Comparison of ENCODE assay signal across 28 cellular contexts in genomic region chr17:68390888-68391545, GRCh38.
DNase-seq lines count a peak whose midpoint lies in the region; ATAC-seq and TF ChIP-seq lines count a peak whose summit lies in the region.
"Had no signal": no experiment of that assay in that cellular context is flagged by ENCODE, and none has a peak within 500 bp of the region (broad histone marks: within the 10 kb centered on the region; RNA-seq: fewer than 3 reads in every experiment).

No MANE protein-coding gene starts in this region.

- CTCF ChIA-PET in activated CD8-positive, alpha-beta memory T cell treated with anti-CD3 and anti-CD28 coated beads, Interleukin-2, amount 10 ng/mL, durations not matched to agents 7 days and 5 days (lab: Charles Lee) = interaction anchor here (0.8 kb wide), 1 partner anchor 104 kb away, joined by 3 read pairs; no protein-coding TSS in a partner anchor

- no peaks in the 10 kb centered on the region for H3K36me3 Mint-ChIP-seq in endodermal cell (ENCODE audit: low read depth)
- H3K36me3 Mint-ChIP-seq in activated CD8-positive, alpha-beta memory T cell treated with anti-CD3 and anti-CD28 coated beads, Interleukin-2, amount 10 ng/mL, durations not matched to agents 7 days and 5 days = peaks cover 24% of the 10 kb centered on the region
- H3K36me3 Mint-ChIP-seq: natural killer cell had no signal

- H3K27ac Mint-ChIP-seq in endodermal cell = no peak overlapping the region
- H3K27ac Mint-ChIP-seq in activated CD8-positive, alpha-beta memory T cell treated with anti-CD3 and anti-CD28 coated beads, Interleukin-2, amount 10 ng/mL, durations not matched to agents 7 days and 5 days = no peak overlapping the region
- H3K27ac Mint-ChIP-seq: activated CD4-positive, alpha-beta memory T cell treated with anti-CD3 and anti-CD28 coated beads, Interleukin-2, amount 10 ng/mL, durations not matched to agents 7 days and 5 days; activated T-cell treated with anti-CD3 and anti-CD28 coated beads, Interleukin-2, amount 50 U/mL, for 24 hours; natural killer cell had no signal

- no peaks in the 10 kb centered on the region for H3K27me3 Mint-ChIP-seq in endodermal cell (ENCODE audit: insufficient read depth)
- H3K27me3 Mint-ChIP-seq in activated CD8-positive, alpha-beta memory T cell treated with anti-CD3 and anti-CD28 coated beads, Interleukin-2, amount 10 ng/mL, durations not matched to agents 7 days and 5 days = no peaks in the 10 kb centered on the region
- H3K27me3 Mint-ChIP-seq: activated CD4-positive, alpha-beta memory T cell treated with anti-CD3 and anti-CD28 coated beads, Interleukin-2, amount 10 ng/mL, durations not matched to agents 7 days and 5 days; activated T-cell treated with anti-CD3 and anti-CD28 coated beads, Interleukin-2, amount 50 U/mL, for 24 hours had no signal

- no peaks in the 10 kb centered on the region for H3K4me1 Mint-ChIP-seq in endodermal cell
- H3K4me1 Mint-ChIP-seq in activated CD8-positive, alpha-beta memory T cell treated with anti-CD3 and anti-CD28 coated beads, Interleukin-2, amount 10 ng/mL, durations not matched to agents 7 days and 5 days = no peaks in the 10 kb centered on the region
- H3K4me1 Mint-ChIP-seq: activated CD4-positive, alpha-beta memory T cell treated with anti-CD3 and anti-CD28 coated beads, Interleukin-2, amount 10 ng/mL, durations not matched to agents 7 days and 5 days had no signal

- intact Hi-C loops in lower lobe of right lung (cut with DNase I) = no loop called here
- intact Hi-C loops in vagina (cut with DNase I) = no loop called here

- ATAC-seq in lower lobe of right lung = no peak
- ATAC-seq in activated CD8-positive, alpha-beta memory T cell treated with anti-CD3 and anti-CD28 coated beads, Interleukin-2, amount 10 ng/mL, durations not matched to agents 7 days and 5 days = no peak
- ATAC-seq in GM21529 (IDR thresholded peaks at IDR 0.05; ENCODE audit: unreplicated experiment) = no peak
- ATAC-seq: HCT116, left colon, natural killer cell, Right ventricle myocardium inferior had no signal

- peaks cover 6% of the 10 kb centered on the region for H3K9me3 Mint-ChIP-seq in endodermal cell
- H3K9me3 Mint-ChIP-seq in activated CD8-positive, alpha-beta memory T cell treated with anti-CD3 and anti-CD28 coated beads, Interleukin-2, amount 10 ng/mL, durations not matched to agents 7 days and 5 days (ENCODE audit: low read depth) = peaks cover 6% of the 10 kb centered on the region
- H3K9me3 Mint-ChIP-seq: activated CD4-positive, alpha-beta memory T cell treated with anti-CD3 and anti-CD28 coated beads, Interleukin-2, amount 10 ng/mL, durations not matched to agents 7 days and 5 days had no signal

- 82 to 89% methylated on average over 5 to 11 of the region's 11 CpGs for WGBS in endodermal cell (ENCODE audit: insufficient coverage in 1 of 2, insufficient read length in 1 of 2), 2 experiments

- H3K27me3 ChIP-seq in endodermal cell (ENCODE audit: control insufficient read depth, insufficient read depth, low read length, poor library complexity, severe bottlenecking) (no peaks in the 10 kb centered on the region), lower lobe of right lung (ENCODE audit: low read depth) (no peaks in the 10 kb centered on the region), vagina (no peaks in the 10 kb centered on the region)
- H3K27me3 ChIP-seq: BE2C, pancreas had no signal

- TF ChIP-seq CTCF in endodermal cell (conservative IDR thresholded peaks at IDR 0.05) (no peak), lower lobe of right lung (IDR thresholded peaks at IDR 0.05) (no peak), vagina (IDR thresholded peaks at IDR 0.05) (no peak)

- H3K4me3 Mint-ChIP-seq in endodermal cell = no peak overlapping the region
- no peak overlapping the region for H3K4me3 Mint-ChIP-seq in activated CD8-positive, alpha-beta memory T cell treated with anti-CD3 and anti-CD28 coated beads, Interleukin-2, amount 10 ng/mL, durations not matched to agents 7 days and 5 days
- H3K4me3 Mint-ChIP-seq: activated CD4-positive, alpha-beta memory T cell treated with anti-CD3 and anti-CD28 coated beads, Interleukin-2, amount 10 ng/mL, durations not matched to agents 7 days and 5 days; activated T-cell treated with anti-CD3 and anti-CD28 coated beads, Interleukin-2, amount 50 U/mL, for 24 hours; natural killer cell had no signal

- H3K4me1 ChIP-seq in endodermal cell (ENCODE audit: control insufficient read depth, insufficient read depth, low read length) = no peaks in the 10 kb centered on the region
- peaks cover 5% of the 10 kb centered on the region for H3K4me1 ChIP-seq in lower lobe of right lung
- peaks cover 17% of the 10 kb centered on the region for H3K4me1 ChIP-seq in vagina
- H3K4me1 ChIP-seq: BE2C had no signal

- H3K36me3 ChIP-seq in endodermal cell (ENCODE audit: control insufficient read depth, insufficient read depth, low read length) = no peaks in the 10 kb centered on the region
- no peaks in the 10 kb centered on the region for H3K36me3 ChIP-seq in lower lobe of right lung
- peaks cover 0 to 4% of the 10 kb centered on the region in 2 donors for H3K36me3 ChIP-seq in vagina
- H3K36me3 ChIP-seq: BE2C, pancreas had no signal

- H3K27ac ChIP-seq in endodermal cell (ENCODE audit: low read depth, low read length) (no peak overlapping the region), lower lobe of right lung (peak overlapping the region; percentile 56), vagina (peak overlapping the region; percentile 39)
- H3K27ac ChIP-seq: 22Rv1, pancreas had no signal

- H3K9me3 ChIP-seq in endodermal cell (ENCODE audit: control insufficient read depth, low read length) (no peaks in the 10 kb centered on the region), lower lobe of right lung (no peaks in the 10 kb centered on the region), vagina (no peaks in the 10 kb centered on the region)
- H3K9me3 ChIP-seq: BE2C, pancreas had no signal

- no peak overlapping the region for H3K9ac ChIP-seq in endodermal cell (ENCODE audit: extremely low read depth, low read length, poor library complexity, severe bottlenecking)

- peak; percentile 47 for DNase-seq in activated CD8-positive, alpha-beta memory T cell treated with anti-CD3 and anti-CD28 coated beads for 24 hours
- no peak for DNase-seq in activated CD8-positive, alpha-beta memory T cell treated with anti-CD3 and anti-CD28 coated beads, Interleukin-2, amount 50 U/mL, for 48 hours
- DNase-seq in endodermal cell (peak; percentile 40), lower lobe of right lung (no peak), vagina (ENCODE audit: extremely low spot score in 2 of 2) (peak; percentile 43 to 90), NCI-H524 (lab: John Stamatoyannopoulos, UW) (no peak)
- no peak for DNase-seq in activated CD8-positive, alpha-beta memory T cell treated with anti-CD3 and anti-CD28 coated beads, Interleukin-2, amount 10 ng/mL, durations not matched to agents 7 days and 5 days
- DNase-seq: activated CD4-positive, alpha-beta memory T cell treated with anti-CD3 and anti-CD28 coated beads, Interleukin-2, amount 10 ng/mL, durations not matched to agents 7 days and 5 days; activated CD4-positive, CD25-positive, alpha-beta regulatory T cell; activated naive CD4-positive, alpha-beta T cell; activated T-cell treated with anti-CD3 and anti-CD28 coated beads, Interleukin-2, amount 50 U/mL, for 24 hours; BE2C; cerebellar nuclear complex; effector CD8-positive, alpha-beta T cell; KBM-7; left colon; midbrain; MV-4-11; natural killer cell; NCI-H1694; NCI-H2171; NCI-H526 treated with DMSO at 0.1 percent for 48 hours; pancreas; T1000 had no signal

- H3K4me3 ChIP-seq in endodermal cell (ENCODE audit: low read length) (no peak overlapping the region), lower lobe of right lung (no peak overlapping the region), vagina (peak overlapping the region in 1 of 2 donors; percentile 18)
- H3K4me3 ChIP-seq: pancreas had no signal

- no peak for TF ChIP-seq POLR2A in vagina (IDR thresholded peaks at IDR 0.05)

Comparison
In these comparisons a context has a peak if more than half of its experiments do, and no peak if none do; other contexts are left out.
1. DNase-seq: peak in activated CD8-positive, alpha-beta memory T cell treated with anti-CD3 and anti-CD28 coated beads for 24 hours (single experiment), endodermal cell (single experiment) and vagina (2 of 2); none in activated CD8-positive, alpha-beta memory T cell treated with anti-CD3 and anti-CD28 coated beads, Interleukin-2, amount 50 U/mL, for 48 hours (single experiment), lower lobe of right lung (single experiment), activated CD8-positive, alpha-beta memory T cell treated with anti-CD3 and anti-CD28 coated beads, Interleukin-2, amount 10 ng/mL, durations not matched to agents 7 days and 5 days (single experiment) and NCI-H524 (0 of 2).